Comparison of ENCODE assay signal across 14 cellular contexts in genomic region chr13:33283195-33283910, GRCh38. TPM values are rescaled to one million over a fixed set of nuclear protein-coding genes. Genes with fewer than 3 reads are reported as not detected.
A peak's percentile ranks its signal among the peaks of the same experiment; 100 is the strongest.
DNase-seq lines count a peak whose midpoint lies in the region; ATAC-seq and TF ChIP-seq lines count a peak whose summit lies in the region.
"Had no signal": no experiment of that assay in that cellular context is flagged by ENCODE, and none has a peak within 500 bp of the region (broad histone marks: within the 10 kb centered on the region; RNA-seq: fewer than 3 reads in every experiment).

No MANE protein-coding gene starts in this region.

- H3K9me3 ChIP-seq in mesodermal cell (ENCODE audit: control insufficient read depth, low read length): no peaks in the 10 kb centered on the region
- H3K9me3 ChIP-seq in tibial artery: no peaks in the 10 kb centered on the region

- H3K27ac ChIP-seq in dorsolateral prefrontal cortex: peak overlapping the region; percentile 44 to 97 (median 91)
- no peak overlapping the region for H3K27ac ChIP-seq in mesodermal cell (ENCODE audit: low read depth, low read length, severe bottlenecking)
- H3K27ac ChIP-seq in tibial artery: peak overlapping the region; percentile 93 to 96
- H3K27ac ChIP-seq: 22Rv1 had no signal

- peak; percentile 25 for DNase-seq in NCI-H1694 treated with DMSO at 0.1 percent for 48 hours (lab: John Stamatoyannopoulos, UW)
- DNase-seq in NCI-H1694 (lab: John Stamatoyannopoulos, UW): no peak
- DNase-seq in dorsolateral prefrontal cortex: no peak
- no peak for DNase-seq in tibial artery
- DNase-seq in DMS114 treated with DMSO at 0.1 percent for 48 hours (lab: John Stamatoyannopoulos, UW; ENCODE audit: unreplicated experiment): no peak
- no peak for DNase-seq in NCI-H2107 (lab: John Stamatoyannopoulos, UW)
- DNase-seq: activated CD8-positive, alpha-beta memory T cell treated with anti-CD3 and anti-CD28 coated beads, Interleukin-2, amount 50 U/mL, for 48 hours; naive thymus-derived CD8-positive, alpha-beta T cell; NCI-H2029 treated with DMSO at 0.1 percent for 48 hours; stimulated activated CD4-positive, alpha-beta T cell treated with anti-CD3 and anti-CD28 coated beads, Interleukin-2, amount 100 ng/mL, for 48 hours had no signal

- H3K4me3 ChIP-seq in dorsolateral prefrontal cortex (peak overlapping the region; percentile 53 to 94 (median 76)), mesodermal cell (ENCODE audit: extremely low read depth, insufficient read depth, low read length, poor library complexity, severe bottlenecking) (peak overlapping the region; percentile 58), tibial artery (peak overlapping the region; percentile 68 to 78)

- H3K4me1 ChIP-seq in mesodermal cell (ENCODE audit: control insufficient read depth, insufficient read depth, low read length, poor library complexity, severe bottlenecking): peaks cover 51% of the 10 kb centered on the region
- peaks cover 0 to 62% (median 30%) of the 10 kb centered on the region in 4 donors for H3K4me1 ChIP-seq in tibial artery

- H3K27me3 ChIP-seq in dorsolateral prefrontal cortex (no peaks in the 10 kb centered on the region), tibial artery (no peaks in the 10 kb centered on the region)

- TF ChIP-seq CTCF in dorsolateral prefrontal cortex (IDR thresholded peaks at IDR 0.05 in 54 of 56, conservative IDR thresholded peaks at IDR 0.05 in 2 of 56; ENCODE audit: low read depth in 1 of 56, partially characterized antibody in 56 of 56) (peak in 2 of 56 donors; percentile 2 to 4), tibial artery (IDR thresholded peaks at IDR 0.05) (no peak)

- intact Hi-C loops in dorsolateral prefrontal cortex (cut with DNase I): loop anchor here (10.0 kb wide), 2 partner anchors 209 to 251 kb away; no protein-coding TSS in a partner anchor
- intact Hi-C loops in tibial artery (cut with DNase I; ENCODE audit: low total_unique reads): no loop called here

- WGBS in mesodermal cell (ENCODE audit: insufficient coverage in 2 of 2), 2 experiments: no CpG with 5 or more reads among the region's 1 CpG

- ATAC-seq in GM21576 (IDR thresholded peaks at IDR 0.05; ENCODE audit: unreplicated experiment): no peak
- ATAC-seq: naive thymus-derived CD8-positive, alpha-beta T cell had no signal

- peaks cover 6% of the 10 kb centered on the region for H3K36me3 ChIP-seq in mesodermal cell (ENCODE audit: control insufficient read depth, insufficient read depth, low read length)
- H3K36me3 ChIP-seq in tibial artery: no peaks in the 10 kb centered on the region

RNA-seq across cellular contexts. Expression of gene STARD13, which starts 2.2 kb away (rescaled TPM):
- 10 to 100 TPM; 42.3 to 91.6 (median 62.0) TPM for total RNA-seq in dorsolateral prefrontal cortex
- polyA plus RNA-seq in mesodermal cell (2013, experiment 1 of 2): 7.7 TPM
- polyA plus RNA-seq in mesodermal cell (2013, experiment 2 of 2): 7.5 TPM
- total RNA-seq: naive thymus-derived CD8-positive, alpha-beta T cell had no signal
- polyA plus RNA-seq: IgD-negative memory B cell; naive thymus-derived CD8-positive, alpha-beta T cell had no signal
